ENCODE assay signal across 18 cellular contexts in genomic region chr12:5650804-5651461, GRCh38.
A peak's percentile ranks its signal among the peaks of the same experiment; 100 is the strongest.
DNase-seq lines count a peak whose midpoint lies in the region; ATAC-seq, FAIRE-seq and TF ChIP-seq lines count a peak whose summit lies in the region.
"Had no signal": no experiment of that assay in that cellular context is flagged by ENCODE, and none has a peak within 500 bp of the region (broad histone marks: within the 10 kb centered on the region; RNA-seq: fewer than 3 reads in every experiment).

No MANE protein-coding gene starts in this region.

- peak; percentile 98 for DNase-seq in DMS79 treated with DMSO at 0.1 percent for 48 hours (lab: John Stamatoyannopoulos, UW)
- DNase-seq in NCI-H1436 treated with DMSO at 0.1 percent for 48 hours (lab: John Stamatoyannopoulos, UW): peak; percentile 2
- DNase-seq in NCI-H2227 (lab: John Stamatoyannopoulos, UW; ENCODE audit: unreplicated experiment): peak; percentile 24
- DNase-seq in left lung: no peak
- no peak for DNase-seq in superior temporal gyrus (ENCODE audit: extremely low spot score)
- no peak for DNase-seq in GM13976 (ENCODE audit: low spot score)
- DNase-seq in MG63: no peak
- DNase-seq in urothelium cell line (ENCODE audit: low spot score): no peak
- DNase-seq: Calu3; CD4-positive, alpha-beta T cell; HFFc6; KG1; NCI-H1694; NCI-H446; NCI-H82; Peyer's patch; Right ventricle myocardium superior had no signal

- H3K9me3 ChIP-seq in left lung (no peaks in the 10 kb centered on the region), MG63 (no peaks in the 10 kb centered on the region)
- H3K9me3 ChIP-seq: Peyer's patch had no signal

- H3K4me3 ChIP-seq in left lung: no peak overlapping the region
- no peak overlapping the region for H3K4me3 ChIP-seq in MG63
- H3K4me3 ChIP-seq: Peyer's patch had no signal

- no peak overlapping the region for H3K27ac ChIP-seq in left lung
- H3K27ac ChIP-seq: Peyer's patch had no signal

- no peaks in the 10 kb centered on the region for H3K4me1 ChIP-seq in left lung

- no peak for FAIRE-seq in urothelium cell line (lab: Jason Lieb, UNC)
- FAIRE-seq: H1 had no signal

- H3K36me3 ChIP-seq in left lung (no peaks in the 10 kb centered on the region), MG63 (no peaks in the 10 kb centered on the region)
- H3K36me3 ChIP-seq: Peyer's patch had no signal

- H3K27me3 ChIP-seq in left lung: peaks cover 5 to 11% of the 10 kb centered on the region in 2 donors
- 0 out of 2 replicates have a peak, but pooled peaks cover 3% of the 10 kb centered on the region for H3K27me3 ChIP-seq in MG63
- H3K27me3 ChIP-seq: Peyer's patch had no signal

- peak; percentile 83 for ATAC-seq in left lung

- in situ Hi-C loops in GM13976 (cut with MboI; ENCODE audit: low sequenced_read_pairs, unreplicated experiment): no loop called here

- intact Hi-C loops in left lung (cut with DNase I): no loop called here

- TF ChIP-seq CTCF in left lung (IDR thresholded peaks at IDR 0.05): no peak
- no peak for TF ChIP-seq CTCF in GM13976 (IDR thresholded peaks at IDR 0.05; ENCODE audit: borderline replicate concordance, control extremely low read depth, extremely low read depth, insufficient read depth, missing control alignments)

Comparison
In these comparisons a context has a peak if more than half of its experiments do, and no peak if none do; other contexts are left out.
1. DNase-seq: peak in DMS79 treated with DMSO at 0.1 percent for 48 hours (single experiment), NCI-H1436 treated with DMSO at 0.1 percent for 48 hours (single experiment) and NCI-H2227 (single experiment); none in left lung (0 of 2), superior temporal gyrus (single experiment), GM13976 (single experiment), MG63 (single experiment) and urothelium cell line (single experiment).